24 cellular contexts compared by ENCODE assay signal in genomic region chr20:56765172-56766073, GRCh38.
DNase-seq lines count a peak whose midpoint lies in the region; ATAC-seq, FAIRE-seq and TF ChIP-seq lines count a peak whose summit lies in the region.
"Had no signal": no experiment of that assay in that cellular context is flagged by ENCODE, and none has a peak within 500 bp of the region (broad histone marks: within the 10 kb centered on the region; RNA-seq: fewer than 3 reads in every experiment).

No MANE protein-coding gene starts in this region.

- peak overlapping the region; percentile 50 for H2AFZ ChIP-seq in ACC112 (ENCODE audit: low read length, unreplicated experiment)
- peak overlapping the region; percentile 70 for H2AFZ ChIP-seq in mammary epithelial cell (ENCODE audit: low read depth, low read length)

- BruUV-seq in mammary epithelial cell (replicated peaks; lab: Mats Ljungman, UMichigan) = no TSS peak

- peak; percentile 3 for DNase-seq in NAMALWA (ENCODE audit: low spot score)
- peak; percentile 84 for DNase-seq in mammary epithelial cell
- DNase-seq in left lung = no peak
- no peak for DNase-seq in GM12892 (ENCODE audit: insufficient read length)
- no peak for DNase-seq in DMS153 treated with DMSO at 0.1 percent for 48 hours (lab: John Stamatoyannopoulos, UW; ENCODE audit: unreplicated experiment)
- no peak for DNase-seq in NCI-H82 treated with DMSO at 0.1 percent for 48 hours (lab: John Stamatoyannopoulos, UW; ENCODE audit: unreplicated experiment)
- no peak for DNase-seq in activated CD4-positive, alpha-beta T cell treated with anti-CD3 and anti-CD28 coated beads for 36 hours
- DNase-seq: ACHN; activated CD8-positive, alpha-beta T cell treated with anti-CD3 and anti-CD28 coated beads for 36 hours; effector memory CD8-positive, alpha-beta T cell; GDM1; head of caudate nucleus; Kasumi-1; left colon; naive thymus-derived CD4-positive, alpha-beta T cell; NCI-H1092; NCI-H187 treated with DMSO at 0.1 percent for 48 hours; NCI-H446 treated with DMSO at 0.1 percent for 48 hours; right lobe of liver; RPMI8226; stimulated activated naive CD8-positive, alpha-beta T cell treated with anti-CD3 and anti-CD28 coated beads, Interleukin-15, amount 100 ng/mL, for 72 hours; tibial artery had no signal

- FAIRE-seq in GM12892 (lab: Jason Lieb, UNC) = no peak

- dilution Hi-C loops in mammary epithelial cell (cut with HindIII; ENCODE audit: low sequenced_read_pairs) = no loop called here

- H3K4me3 ChIP-seq in ACC112 (ENCODE audit: low read depth, low read length) (no peak overlapping the region), mammary epithelial cell (replicated peaks in 1 of 3; ENCODE audit: insufficient read depth in 1 of 3, low read depth in 2 of 3, low read length in 3 of 3) (no peak overlapping the region), left lung (no peak overlapping the region)
- H3K4me3 ChIP-seq: right lobe of liver, tibial artery had no signal

- H3K9me3 Mint-ChIP-seq in activated CD4-positive, alpha-beta T cell treated with anti-CD3 and anti-CD28 coated beads for 36 hours (ENCODE audit: low read depth) = no peaks in the 10 kb centered on the region
- H3K9me3 Mint-ChIP-seq: activated CD8-positive, alpha-beta T cell treated with anti-CD3 and anti-CD28 coated beads for 36 hours had no signal

- H3K36me3 Mint-ChIP-seq in activated CD4-positive, alpha-beta T cell treated with anti-CD3 and anti-CD28 coated beads for 36 hours (ENCODE audit: low read depth) = no peaks in the 10 kb centered on the region
- H3K36me3 Mint-ChIP-seq: brain; naive thymus-derived CD4-positive, alpha-beta T cell had no signal

- H3K27me3 ChIP-seq in ACC112 (ENCODE audit: insufficient read depth, low read length) (no peaks in the 10 kb centered on the region), mammary epithelial cell (ENCODE audit: insufficient read depth, low read length) (no peaks in the 10 kb centered on the region), left lung (no peaks in the 10 kb centered on the region)
- H3K27me3 ChIP-seq: right lobe of liver, tibial artery had no signal

- peak overlapping the region; percentile 58 for H3K4me2 ChIP-seq in mammary epithelial cell (ENCODE audit: insufficient read depth, low read depth, low read length)

- H3K27ac ChIP-seq in ACC112 (ENCODE audit: low read depth, low read length) = no peak overlapping the region
- peak overlapping the region; percentile 60 for H3K27ac ChIP-seq in mammary epithelial cell (ENCODE audit: insufficient read depth, low read depth, low read length)
- H3K27ac ChIP-seq in left lung = no peak overlapping the region
- H3K27ac ChIP-seq: right lobe of liver, tibial artery had no signal

- no peaks in the 10 kb centered on the region for H3K4me1 Mint-ChIP-seq in activated CD4-positive, alpha-beta T cell treated with anti-CD3 and anti-CD28 coated beads for 36 hours
- H3K4me1 Mint-ChIP-seq: brain; naive thymus-derived CD4-positive, alpha-beta T cell; stimulated activated naive CD8-positive, alpha-beta T cell treated with anti-CD3 and anti-CD28 coated beads, Interleukin-15, amount 100 ng/mL, for 72 hours had no signal

- no peak overlapping the region for H3K4me3 Mint-ChIP-seq in activated CD4-positive, alpha-beta T cell treated with anti-CD3 and anti-CD28 coated beads for 36 hours
- H3K4me3 Mint-ChIP-seq: activated CD8-positive, alpha-beta T cell treated with anti-CD3 and anti-CD28 coated beads for 36 hours; effector memory CD8-positive, alpha-beta T cell; naive thymus-derived CD4-positive, alpha-beta T cell; stimulated activated naive CD8-positive, alpha-beta T cell treated with anti-CD3 and anti-CD28 coated beads, Interleukin-15, amount 100 ng/mL, for 72 hours had no signal

- CTCF ChIA-PET in mammary epithelial cell (lab: Charles Lee; ENCODE audit: low non-redundant PET) = no interaction called here
- CTCF ChIA-PET in activated CD4-positive, alpha-beta T cell treated with anti-CD3 and anti-CD28 coated beads for 36 hours (lab: Charles Lee) = interaction anchor here (0.5 kb wide), 1 partner anchor 265 kb away, joined by 3 read pairs; no protein-coding TSS in a partner anchor

- TF ChIP-seq POLR2A in GM12892 (IDR thresholded peaks at IDR 0.05; ENCODE audit: low read depth, low read length) = no peak

- intact Hi-C loops in mammary epithelial cell (cut with micrococcal nuclease) (loop anchor here (2.0 kb wide), 2 partner anchors 21 to 135 kb away; no protein-coding TSS in a partner anchor), left lung (cut with DNase I) (no loop called here)
- intact Hi-C loops in activated CD4-positive, alpha-beta T cell treated with anti-CD3 and anti-CD28 coated beads for 36 hours (cut with DNase I, micrococcal nuclease) = no loop called here

- H3K79me2 ChIP-seq in ACC112 (ENCODE audit: control insufficient read depth, insufficient read depth, low read length, unreplicated experiment) (no peaks in the 10 kb centered on the region), mammary epithelial cell (ENCODE audit: insufficient read depth, low read length) (no peaks in the 10 kb centered on the region)

- POLR2A ChIA-PET in activated CD4-positive, alpha-beta T cell treated with anti-CD3 and anti-CD28 coated beads for 36 hours (lab: Charles Lee) = no interaction called here

- H3K4me1 ChIP-seq in ACC112 (ENCODE audit: control insufficient read depth, insufficient read depth, low read length, unreplicated experiment) = no peaks in the 10 kb centered on the region
- H3K4me1 ChIP-seq in mammary epithelial cell (ENCODE audit: insufficient read depth, low read length) = peaks cover 38% of the 10 kb centered on the region
- no peaks in the 10 kb centered on the region for H3K4me1 ChIP-seq in left lung
- H3K4me1 ChIP-seq: right lobe of liver, tibial artery had no signal

- H3K27ac Mint-ChIP-seq in activated CD4-positive, alpha-beta T cell treated with anti-CD3 and anti-CD28 coated beads for 36 hours = no peak overlapping the region
- H3K27ac Mint-ChIP-seq: activated CD8-positive, alpha-beta T cell treated with anti-CD3 and anti-CD28 coated beads for 36 hours; effector memory CD8-positive, alpha-beta T cell; stimulated activated naive CD8-positive, alpha-beta T cell treated with anti-CD3 and anti-CD28 coated beads, Interleukin-15, amount 100 ng/mL, for 72 hours had no signal

- TF ChIP-seq CTCF in mammary epithelial cell (conservative IDR thresholded peaks at IDR 0.05 in 1 of 2, IDR thresholded peaks at IDR 0.05 in 1 of 2; ENCODE audit: extremely low read depth in 1 of 2, insufficient read depth in 1 of 2, low read depth in 1 of 2, low read length in 2 of 2) (no peak), left lung (IDR thresholded peaks at IDR 0.05) (no peak)

- peak overlapping the region; percentile 18 for H3K9ac ChIP-seq in mammary epithelial cell (ENCODE audit: insufficient read depth, low read length)

- WGBS in mammary epithelial cell (ENCODE audit: low coverage, missing lambda C conversion rate) = 7% methylated on average over 12 of the region's 12 CpGs

- peak; percentile 59 for ATAC-seq in left lung
- ATAC-seq in activated CD4-positive, alpha-beta T cell treated with anti-CD3 and anti-CD28 coated beads for 36 hours = no peak
- ATAC-seq: activated CD8-positive, alpha-beta T cell treated with anti-CD3 and anti-CD28 coated beads for 36 hours; effector memory CD8-positive, alpha-beta T cell; left colon; naive thymus-derived CD4-positive, alpha-beta T cell; stimulated activated naive CD8-positive, alpha-beta T cell treated with anti-CD3 and anti-CD28 coated beads, Interleukin-15, amount 100 ng/mL, for 72 hours had no signal

- in situ Hi-C loops in mammary epithelial cell (cut with MboI; ENCODE audit: low sequenced_read_pairs in 2 of 2) = no loop called here

- no peaks in the 10 kb centered on the region for H3K9me3 ChIP-seq in mammary epithelial cell (replicated peaks; ENCODE audit: insufficient read depth, low read length)
- no peaks in the 10 kb centered on the region for H3K9me3 ChIP-seq in left lung
- H3K9me3 ChIP-seq: right lobe of liver, tibial artery had no signal

- no peaks in the 10 kb centered on the region for H3K36me3 ChIP-seq in ACC112 (ENCODE audit: insufficient read depth, low read length)
- H3K36me3 ChIP-seq in mammary epithelial cell (ENCODE audit: insufficient read depth, low read length) = no peaks in the 10 kb centered on the region
- H3K36me3 ChIP-seq in left lung = no peaks in the 10 kb centered on the region
- H3K36me3 ChIP-seq: right lobe of liver, tibial artery had no signal

- no peaks in the 10 kb centered on the region for H3K27me3 Mint-ChIP-seq in activated CD4-positive, alpha-beta T cell treated with anti-CD3 and anti-CD28 coated beads for 36 hours
- H3K27me3 Mint-ChIP-seq: activated CD8-positive, alpha-beta T cell treated with anti-CD3 and anti-CD28 coated beads for 36 hours; effector memory CD8-positive, alpha-beta T cell; stimulated activated naive CD8-positive, alpha-beta T cell treated with anti-CD3 and anti-CD28 coated beads, Interleukin-15, amount 100 ng/mL, for 72 hours had no signal

- no peaks in the 10 kb centered on the region for H4K20me1 ChIP-seq in mammary epithelial cell (ENCODE audit: insufficient read depth, low read length)

Comparison
In these comparisons a context has a peak if more than half of its experiments do, and no peak if none do; other contexts are left out.
1. DNase-seq: peak in NAMALWA (single experiment) and mammary epithelial cell (single experiment); none in left lung (0 of 2), GM12892 (single experiment), DMS153 treated with DMSO at 0.1 percent for 48 hours (single experiment), NCI-H82 treated with DMSO at 0.1 percent for 48 hours (single experiment) and activated CD4-positive, alpha-beta T cell treated with anti-CD3 and anti-CD28 coated beads for 36 hours (single experiment).